8 cellular contexts compared by ENCODE assay signal in the genomic region with DNA sequence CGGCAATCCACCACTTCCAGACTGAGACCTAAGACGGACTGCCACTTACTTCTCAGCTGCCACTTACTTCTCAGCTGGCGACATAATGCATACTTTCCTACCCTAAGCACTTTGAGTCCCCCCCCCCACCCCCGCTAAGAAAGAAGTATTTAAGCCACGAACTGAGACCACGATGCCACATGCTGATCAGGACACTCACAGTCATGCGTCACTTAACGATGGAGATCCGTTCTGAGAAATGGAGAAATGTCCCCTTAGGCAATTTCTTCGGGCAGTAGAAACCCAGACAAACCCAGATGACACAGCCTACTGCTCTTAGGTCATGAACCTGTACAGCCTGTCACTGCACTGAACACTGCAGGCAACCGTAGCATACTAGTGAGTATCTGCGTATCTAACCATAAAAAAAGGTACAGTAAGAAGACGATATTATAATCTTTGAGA. TPM values are rescaled to one million over a fixed set of nuclear protein-coding genes. Genes with fewer than 3 reads are reported as not detected.
DNase-seq lines count a peak whose midpoint lies in the region; ATAC-seq, FAIRE-seq and TF ChIP-seq lines count a peak whose summit lies in the region.

No MANE protein-coding gene starts in this region.

- no peaks in the 10 kb centered on the region for H3K9me3 ChIP-seq in iPS-20b (ENCODE audit: insufficient read depth, low read depth, low read length)
- H3K9me3 ChIP-seq in spleen = no peaks in the 10 kb centered on the region

- ATAC-seq in HG03521 (IDR thresholded peaks at IDR 0.05; ENCODE audit: unreplicated experiment) = peak; percentile 39

- peak in 2 of 3 donors; percentile 2 to 36 for TF ChIP-seq POLR2A in spleen (IDR thresholded peaks at IDR 0.05)

- H3K4me3 ChIP-seq in brain microvascular endothelial cell (ENCODE audit: low read depth, low read length) = peak overlapping the region; percentile 96
- peak overlapping the region; percentile 93 for H3K4me3 ChIP-seq in iPS-20b (ENCODE audit: low read length)
- H3K4me3 ChIP-seq in spleen = peak overlapping the region; percentile 58 to 83 (median 76)

- intact Hi-C loops in spleen (cut with DNase I; ENCODE audit: low total_unique reads) = no loop called here

- 0 to 1% (median 1%) methylated on average over 12 to 13 of the region's 13 CpGs for WGBS in spleen, 5 donors

- in situ Hi-C loops in brain microvascular endothelial cell (cut with HindIII; ENCODE audit: low pct_ligation_motif_present, low sequenced_read_pairs) = no loop called here

- H3K4me1 ChIP-seq in iPS-20b (ENCODE audit: insufficient read depth, low read length) (peaks cover 9% of the 10 kb centered on the region; the same call in 1 of the 2 replicates), spleen (peaks cover 54 to 92% (median 85%) of the 10 kb centered on the region in 6 donors)

- no peaks in the 10 kb centered on the region for H3K27me3 ChIP-seq in brain microvascular endothelial cell (replicated peaks)
- H3K27me3 ChIP-seq in iPS-20b (ENCODE audit: insufficient read depth, low read length) = no peaks in the 10 kb centered on the region
- no peaks in the 10 kb centered on the region for H3K27me3 ChIP-seq in spleen (replicated peaks in 1 of 7)

- peak; percentile 76 for FAIRE-seq in GM19239 (lab: Jason Lieb, UNC)

- peak overlapping the region; percentile 94 for H3K27ac ChIP-seq in brain microvascular endothelial cell
- no peak overlapping the region for H3K27ac ChIP-seq in iPS-20b (ENCODE audit: low read length)
- H3K27ac ChIP-seq in spleen = peak overlapping the region; percentile 96 to 100 (median 99)

- H3K36me3 ChIP-seq in brain microvascular endothelial cell (replicated peaks) (no peaks in the 10 kb centered on the region), iPS-20b (ENCODE audit: insufficient read depth, low read depth, low read length) (no peaks in the 10 kb centered on the region), spleen (peaks cover 0 to 14% (median 0%) of the 10 kb centered on the region in 6 donors)

- no peak for TF ChIP-seq CTCF in brain microvascular endothelial cell (IDR thresholded peaks at IDR 0.05; ENCODE audit: low read depth, low read length, missing control alignments)
- TF ChIP-seq CTCF in spleen (IDR thresholded peaks at IDR 0.05 in 8 of 11, conservative IDR thresholded peaks at IDR 0.05 in 3 of 11) = no peak

- DNase-seq in CD1c-positive myeloid dendritic cell (ENCODE audit: extremely low spot score) = peak; percentile 95
- no peak for DNase-seq in GM19239 (ENCODE audit: insufficient read length, low spot score)
- DNase-seq in SKM-1 (lab: John Stamatoyannopoulos, UW; ENCODE audit: unreplicated experiment) = peak; percentile 52
- DNase-seq in brain microvascular endothelial cell = peak; percentile 40
- DNase-seq in spleen = no peak
- DNase-seq in NCI-H446 (lab: John Stamatoyannopoulos, UW) = no peak

- H3K9ac ChIP-seq in iPS-20b (ENCODE audit: low read depth, low read length) = peak overlapping the region; percentile 89

RNA-seq across cellular contexts. Expression of gene IFNGR1, which starts 0.7 kb away (rescaled TPM):
- total RNA-seq in spleen = 100 to 1,000 TPM; 146 to 291 (median 232) TPM
- 100 to 1,000 TPM; 119 to 150 (median 122) TPM for polyA plus RNA-seq in spleen

RNA-seq across cellular contexts. Expression of gene IL22RA2, which starts 45.1 kb away (rescaled TPM):
- 1 to 10 TPM in 1 of 7 donors, under 1 TPM in 2, not detected in 4; 0.19 to 2.1 (median 0.25) TPM for total RNA-seq in spleen
- polyA plus RNA-seq in spleen = under 1 TPM in 2 of 3 donors, not detected in 1; 0.06 to 0.07 TPM

Comparison
In these comparisons a context has a peak if more than half of its experiments do, and no peak if none do; other contexts are left out.
1. DNase-seq: peak in CD1c-positive myeloid dendritic cell (single experiment), SKM-1 (single experiment) and brain microvascular endothelial cell (single experiment); none in GM19239 (single experiment), spleen (single experiment) and NCI-H446 (0 of 2).
2. Peak in every context shown above with its lines, with median percentiles within 50 percentile points of each other: H3K4me3 ChIP-seq.